In the genomic region with DNA sequence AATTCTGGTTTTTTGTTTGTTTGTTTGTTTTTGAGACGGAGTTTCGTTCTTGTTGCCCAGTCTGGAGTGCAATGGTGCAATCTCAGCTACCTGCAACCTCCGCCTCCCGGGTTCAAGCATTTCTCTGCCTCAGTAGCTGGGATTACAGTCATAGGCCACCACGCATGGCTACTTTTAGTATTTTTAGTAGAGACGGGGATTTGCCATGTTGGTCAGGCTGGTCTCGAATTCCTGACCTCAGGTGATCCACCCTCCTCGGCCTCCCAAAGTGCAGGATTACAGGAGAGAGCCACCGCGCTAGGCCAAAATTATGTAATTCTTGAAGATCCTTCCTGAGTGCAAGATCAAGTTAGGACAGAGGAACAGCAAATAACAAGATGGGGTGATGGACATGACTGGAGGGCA, we compare ENCODE assay signal across 8 cellular contexts. TPM values are rescaled to one million over a fixed set of nuclear protein-coding genes. Genes with fewer than 3 reads are reported as not detected.
DNase-seq lines count a peak whose midpoint lies in the region; ATAC-seq, FAIRE-seq and TF ChIP-seq lines count a peak whose summit lies in the region.

No MANE protein-coding gene starts in this region.

- peaks cover 0 to 11% (median 2%) of the 10 kb centered on the region in 9 donors for H3K36me3 ChIP-seq in heart left ventricle
- H3K36me3 ChIP-seq in GM12878 (ENCODE audit: control insufficient read depth in 2 of 2, insufficient read depth in 2 of 2, low read length in 1 of 2): peaks cover 0 to 1% of the 10 kb centered on the region in 2 experiments; a peak in 1 of 4 replicates
- peaks cover 2% of the 10 kb centered on the region for H3K36me3 ChIP-seq in urinary bladder (ENCODE audit: insufficient read depth)

- H3K27ac ChIP-seq in heart left ventricle (peak overlapping the region; percentile 76 to 98 (median 92)), GM12878 (ENCODE audit: control insufficient read depth, insufficient read depth) (peak overlapping the region; percentile 95), urinary bladder (ENCODE audit: low read depth) (peak overlapping the region; percentile 96)

- RAD21 ChIA-PET in GM12878 (lab: Charles Lee; ENCODE audit: unreplicated experiment): no interaction called here

- H3K9me3 ChIP-seq in heart left ventricle (no peaks in the 10 kb centered on the region), GM12878 (replicated peaks; ENCODE audit: control insufficient read depth, insufficient read depth, low read length) (no peaks in the 10 kb centered on the region)

- H3K4me3 ChIP-seq in heart left ventricle (peak overlapping the region; percentile 63 to 98 (median 85)), GM12878 (peak overlapping the region; percentile 89), urinary bladder (ENCODE audit: low read depth, low read length) (peak overlapping the region; percentile 66)

- TF ChIP-seq EP300 in GM12878 (IDR thresholded peaks at IDR 0.05; ENCODE audit: borderline replicate concordance in 1 of 2, control insufficient read depth in 1 of 2, low read depth in 2 of 2, low read length in 2 of 2): no peak

- H3K36me3 Mint-ChIP-seq in memory B cell: peaks cover 19% of the 10 kb centered on the region

- H3K27ac Mint-ChIP-seq in memory B cell: peak overlapping the region; percentile 90

- CTCF ChIA-PET in GM12878 (lab: Yijun Ruan, JAX): no interaction called here

- H3K9me3 Mint-ChIP-seq in memory B cell: no peaks in the 10 kb centered on the region

- no peaks in the 10 kb centered on the region for H3K27me3 Mint-ChIP-seq in memory B cell

- H3K27me3 ChIP-seq in heart left ventricle (no peaks in the 10 kb centered on the region), GM12878 (replicated peaks in 1 of 2; ENCODE audit: control insufficient read depth in 2 of 2, insufficient read depth in 2 of 2, low read length in 1 of 2) (no peaks in the 10 kb centered on the region)

- H3K4me1 ChIP-seq in heart left ventricle (peaks cover 0 to 11% (median 6%) of the 10 kb centered on the region in 12 donors), GM12878 (ENCODE audit: control insufficient read depth, insufficient read depth, low read length) (no peaks in the 10 kb centered on the region), urinary bladder (ENCODE audit: insufficient read depth) (no peaks in the 10 kb centered on the region)

- peak overlapping the region; percentile 94 for H3K9ac ChIP-seq in GM12878 (ENCODE audit: control insufficient read depth, insufficient read depth, low read length)

- BruUV-seq in GM12878 (replicated peaks; lab: Mats Ljungman, UMichigan): no TSS peak

- intact Hi-C loops in heart left ventricle (cut with DNase I) (loop anchor here in 7 of 10 donors (1.0 to 10.0 kb wide), 7 partner anchors 80 to 147 kb away; partner anchors contain the start of gene BMS1 (in 3 of the 7)), Right ventricle myocardium superior (cut with DNase I) (loop anchor here (5.0 kb wide), 1 partner anchor 85 kb away; no protein-coding TSS in a partner anchor), GM12878 (cut with micrococcal nuclease; ENCODE audit: unreplicated experiment) (loop anchor here (1.0 to 10.0 kb wide), 4 partner anchors 85 to 757 kb away; partner anchors contain the start of genes BMS1 and CSGALNACT2)

- SMC1A ChIA-PET in GM12878 (lab: Charles Lee; ENCODE audit: uncharacterized antibody, unreplicated experiment): no interaction called here

- peak; percentile 7 for FAIRE-seq in GM12878 (lab: Jason Lieb, UNC)

- ATAC-seq in heart left ventricle (peak in 1 of 4 donors; percentile 3), Right ventricle myocardium superior (ENCODE audit: poor library complexity) (no peak), GM12878 (peak; percentile 1; the same call in 2 of the 3 replicates), memory B cell (ENCODE audit: low read depth) (no peak), GM19351 (IDR thresholded peaks at IDR 0.05; ENCODE audit: unreplicated experiment) (no peak)

- 35 to 40% (median 37%) methylated on average over 10 of the region's 10 CpGs for WGBS in heart left ventricle, 4 donors
- WGBS in GM12878 (ENCODE audit: insufficient coverage, insufficient replicate concordance, low lambda C conversion rate, missing lambda C conversion rate): 2% methylated on average over 10 of the region's 10 CpGs
- 27% methylated on average over 10 of the region's 10 CpGs for WGBS in urinary bladder

- H3K4me3 Mint-ChIP-seq in memory B cell: peak overlapping the region; percentile 98

- DNase-seq in heart left ventricle (no peak), Right ventricle myocardium superior (no peak), GM12878 (ENCODE audit: low read depth, low spot score) (no peak), memory B cell (ENCODE audit: low spot score in 2 of 2) (no peak), NCI-H1694 treated with DMSO at 0.1 percent for 48 hours (lab: John Stamatoyannopoulos, UW) (no peak), NCI-H2196 treated with DMSO at 0.1 percent for 48 hours (lab: John Stamatoyannopoulos, UW; ENCODE audit: unreplicated experiment) (no peak)

- in situ Hi-C loops in GM12878 (cut with MboI): loop anchor here (25.0 kb wide), 2 partner anchors 500 to 775 kb away; partner anchors contain the start of genes CSGALNACT2 and HNRNPF

- H3K4me2 ChIP-seq in GM12878 (ENCODE audit: control insufficient read depth, insufficient read depth): peak overlapping the region; percentile 81

- no peak for TF ChIP-seq RAD21 in GM12878 (IDR thresholded peaks at IDR 0.05; ENCODE audit: insufficient read depth, low read depth, low read length)

- TF ChIP-seq CTCF in heart left ventricle (IDR thresholded peaks at IDR 0.05): no peak
- TF ChIP-seq CTCF in GM12878 (IDR thresholded peaks at IDR 0.05 in 2 of 3, conservative IDR thresholded peaks at IDR 0.05 in 1 of 3; ENCODE audit: control insufficient read depth in 2 of 3, extremely low read depth in 1 of 3, insufficient read depth in 1 of 3, low read depth in 3 of 3, low read length in 3 of 3): no peak

- H4K20me1 ChIP-seq in GM12878 (ENCODE audit: control insufficient read depth, insufficient read depth): no peaks in the 10 kb centered on the region

- H2AFZ ChIP-seq in GM12878 (ENCODE audit: control insufficient read depth, low read depth, low read length): peak overlapping the region; percentile 80

- peaks cover 16% of the 10 kb centered on the region for H3K4me1 Mint-ChIP-seq in memory B cell

- H3K79me2 ChIP-seq in GM12878 (ENCODE audit: control insufficient read depth, insufficient read depth, low read length): peaks cover 2% of the 10 kb centered on the region

- POLR2A ChIA-PET in GM12878 (lab: Charles Lee): interaction anchor here (0.6 to 1.6 kb wide), 2 partner anchors 27 to 87 kb away, joined by 3 read pairs; no protein-coding TSS in a partner anchor

- no peak for TF ChIP-seq POLR2A in heart left ventricle (IDR thresholded peaks at IDR 0.05)
- TF ChIP-seq POLR2A in GM12878 (IDR thresholded peaks at IDR 0.05; ENCODE audit: low read depth, low read length): no peak

TF ChIP-seq in GM12878, 131 proteins besides CTCF, POLR2A, EP300 and RAD21 (continues in another document):
- peak; percentile 76; the same call in 1 of the 2 replicates for TF ChIP-seq MLLT1 (IDR thresholded peaks at IDR 0.05)

RNA-seq across cellular contexts. Expression of gene ZNF33B, which starts 0.7 kb away (rescaled TPM):
- total RNA-seq in heart left ventricle (10 to 100 TPM in 5 of 9 donors, 1 to 10 TPM in 4; 7.7 to 20.5 (median 10.4) TPM), Right ventricle myocardium superior (14.0 TPM), GM12878 (2014; rRNA removed) (7.5 and 8.0 TPM in 2 replicates), GM12878 (2014; rRNA removed; fragmentation: Illumina TruSeq; extraction: Trizol) (19.7 and 20.7 TPM in 2 replicates), GM12878 (2021) (13.7 TPM in 2 replicates), urinary bladder (35.2 TPM)
- polyA plus RNA-seq in heart left ventricle (1 to 10 TPM; 3.7 to 4.8 TPM), GM12878 (2011; rRNA removed) (11.2 and 17.3 TPM in 2 replicates), GM12878 (2014; fragmentation: Illumina TruSeq; extraction: Trizol) (12.5 and 14.1 TPM in 2 replicates), GM12878 (2014; fragmentation: Nextera tagmentation; extraction: Ambion mirVana) (1 to 10 TPM; 5.3 to 6.2 TPM), GM12878 (2014; rRNA removed) (6.6 and 6.9 TPM in 2 replicates), GM12878 (2016; fragmentation: Nextera tagmentation; extraction: Ambion mirVana) (10 to 100 TPM in 1 of 2 experiments, 1 to 10 TPM in 1; 8.1 to 10.5 TPM), urinary bladder (11.6 TPM)
- total RNA-seq in GM12878 (2013; cell fraction: nucleolus; rRNA removed): 74.6 and 82.3 TPM in 2 replicates
- polyA plus RNA-seq in GM12878 (2011; ENCODE audit: low read depth): 2.4 TPM
- 4.7 and 6.2 TPM in 2 replicates for polyA plus RNA-seq in GM12878 (2011; cell fraction: cytosol; rRNA removed)
- 10.5 and 12.6 TPM in 2 replicates for polyA plus RNA-seq in GM12878 (2011; cell fraction: nucleus; rRNA removed)
- polyA plus RNA-seq in GM12878 (2012): 4.3 and 4.9 TPM in 2 replicates
- 12.5 and 15.0 TPM in 2 replicates for polyA minus RNA-seq in GM12878 (2011; rRNA and poly(A)+ RNA removed)
- 5.0 and 6.1 TPM in 2 replicates for polyA minus RNA-seq in GM12878 (2011; cell fraction: cytosol; rRNA and poly(A)+ RNA removed)
- 15.7 and 19.9 TPM in 2 replicates for polyA minus RNA-seq in GM12878 (2011; cell fraction: nucleus; rRNA and poly(A)+ RNA removed)
